1 cellular context compared by ENCODE assay signal in the genomic region with DNA sequence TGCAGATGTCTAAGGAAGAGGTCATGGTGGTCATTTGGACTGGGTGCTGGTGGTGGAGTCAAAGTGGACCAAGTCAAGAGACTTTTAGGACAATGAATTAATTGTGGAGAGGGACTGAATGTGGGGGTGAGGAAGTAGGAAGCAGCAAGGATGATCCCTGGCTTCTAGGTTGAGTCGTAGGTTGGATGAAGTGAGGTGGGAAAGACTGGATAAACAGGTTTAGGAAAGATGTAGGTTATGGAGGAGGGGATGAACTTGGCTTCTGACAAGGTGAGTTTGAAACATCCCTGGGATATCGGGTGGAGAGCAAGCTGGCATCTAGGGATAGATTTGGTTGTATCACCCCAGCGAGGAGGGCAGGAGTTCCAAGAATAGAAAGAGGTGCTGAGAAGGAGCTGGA.
TF ChIP-seq lines count a peak whose summit lies in the region.

No MANE protein-coding gene starts in this region.

TF ChIP-seq in HepG2, 621 proteins besides CTCF, POLR2A, EP300 and RAD21:
- TF ChIP-seq ELF3 (CRISPR knock-in tag; IDR thresholded peaks at IDR 0.05) (no peak), ZNF460 (CRISPR knock-in tag; IDR thresholded peaks at IDR 0.05; ENCODE audit: borderline replicate concordance) (no peak), YY1 (IDR thresholded peaks at IDR 0.05; ENCODE audit: insufficient read depth, insufficient replicate concordance, low read depth, low read length) (no peak), PPARG (CRISPR knock-in tag; conservative IDR thresholded peaks at IDR 0.05) (no peak), PAF1 (CRISPR knock-in tag; IDR thresholded peaks at IDR 0.05) (0 out of 2 replicates have a peak, but pooled peaks have one; percentile 22), ZNF670 (CRISPR knock-in tag; IDR thresholded peaks at IDR 0.05; ENCODE audit: borderline replicate concordance) (no peak), ETS1 (CRISPR knock-in tag; IDR thresholded peaks at IDR 0.05) (no peak)
- TF ChIP-seq, protein P1, sequence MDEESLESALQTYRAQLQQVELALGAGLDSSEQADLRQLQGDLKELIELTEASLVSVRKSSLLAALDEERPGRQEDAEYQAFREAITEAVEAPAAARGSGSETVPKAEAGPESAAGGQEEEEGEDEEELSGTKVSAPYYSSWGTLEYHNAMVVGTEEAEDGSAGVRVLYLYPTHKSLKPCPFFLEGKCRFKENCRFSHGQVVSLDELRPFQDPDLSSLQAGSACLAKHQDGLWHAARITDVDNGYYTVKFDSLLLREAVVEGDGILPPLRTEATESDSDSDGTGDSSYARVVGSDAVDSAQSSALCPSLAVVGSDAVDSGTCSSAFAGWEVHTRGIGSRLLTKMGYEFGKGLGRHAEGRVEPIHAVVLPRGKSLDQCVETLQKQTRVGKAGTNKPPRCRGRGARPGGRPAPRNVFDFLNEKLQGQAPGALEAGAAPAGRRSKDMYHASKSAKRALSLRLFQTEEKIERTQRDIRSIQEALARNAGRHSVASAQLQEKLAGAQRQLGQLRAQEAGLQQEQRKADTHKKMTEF (CRISPR knock-in tag; IDR thresholded peaks at IDR 0.05) = no peak
